19 cellular contexts compared by ENCODE assay signal in the genomic region with DNA sequence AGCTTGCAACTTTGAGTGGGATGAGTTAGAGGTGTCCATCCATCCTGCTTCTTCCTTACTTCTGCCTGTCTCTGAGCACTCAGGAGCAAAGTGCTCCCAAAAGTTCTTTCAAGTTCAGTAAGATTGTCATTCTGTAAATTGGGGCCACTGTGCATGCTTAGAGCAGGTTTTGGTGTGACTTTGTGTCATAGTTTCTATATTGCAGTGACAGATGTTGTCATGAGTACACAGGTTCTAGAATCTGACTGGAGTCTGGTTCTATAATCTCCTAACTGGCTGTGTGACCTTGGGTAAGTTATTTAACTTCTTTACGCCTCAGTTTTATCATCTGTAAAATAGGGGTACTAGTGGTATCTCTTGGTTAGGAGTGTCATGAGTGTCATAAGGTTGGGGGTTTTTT.
"Had no signal": no experiment of that assay in that cellular context is flagged by ENCODE, and none has a peak within 500 bp of the region (broad histone marks: within the 10 kb centered on the region; RNA-seq: fewer than 3 reads in every experiment).

No MANE protein-coding gene starts in this region.

- H3K4me3 Mint-ChIP-seq: naive thymus-derived CD4-positive, alpha-beta T cell; stimulated activated naive CD8-positive, alpha-beta T cell treated with anti-CD3 and anti-CD28 coated beads, Interleukin-15, Interleukin-2, amounts not matched to agents 100 ng/mL and 50 ng/mL, for 24 hours had no signal

- ATAC-seq: body of pancreas; heart right ventricle; naive thymus-derived CD4-positive, alpha-beta T cell; right lobe of liver had no signal

- H3K4me3 ChIP-seq: body of pancreas, cardiac muscle cell, colonic mucosa, esophagus squamous epithelium, heart right ventricle, ovary, right lobe of liver, tibial artery had no signal

- H3K27ac Mint-ChIP-seq: naive thymus-derived CD4-positive, alpha-beta T cell; progenitor cell of endocrine pancreas; stimulated activated naive CD8-positive, alpha-beta T cell treated with anti-CD3 and anti-CD28 coated beads, Interleukin-15, Interleukin-2, amounts not matched to agents 100 ng/mL and 50 ng/mL, for 24 hours had no signal

- DNase-seq: activated CD4-positive, CD25-positive, alpha-beta regulatory T cell; activated naive CD4-positive, alpha-beta T cell treated with Interleukin-2 at 50 U/mL for 16 hours; body of pancreas; cerebellar nuclear complex; colonic mucosa; effector CD8-positive, alpha-beta T cell; esophagus squamous epithelium; foreskin melanocyte; heart right ventricle; midbrain; naive thymus-derived CD4-positive, alpha-beta T cell; ovary; right lobe of liver; stimulated activated CD4-positive, alpha-beta T cell treated with anti-CD3 and anti-CD28 coated beads, Interleukin-2, amount 100 ng/mL, for 48 hours; tibial artery had no signal

- H3K27me3 Mint-ChIP-seq: naive thymus-derived CD4-positive, alpha-beta T cell; progenitor cell of endocrine pancreas; stimulated activated naive CD8-positive, alpha-beta T cell treated with anti-CD3 and anti-CD28 coated beads, Interleukin-15, Interleukin-2, amounts not matched to agents 100 ng/mL and 50 ng/mL, for 24 hours had no signal

- H3K27me3 ChIP-seq: body of pancreas, cardiac muscle cell, colonic mucosa, esophagus squamous epithelium, heart right ventricle, ovary, right lobe of liver, tibial artery had no signal

- H3K36me3 ChIP-seq: ovary had no signal

- FAIRE-seq: endometrium had no signal
